ENCODE assay signal across 11 cellular contexts in the genomic region with DNA sequence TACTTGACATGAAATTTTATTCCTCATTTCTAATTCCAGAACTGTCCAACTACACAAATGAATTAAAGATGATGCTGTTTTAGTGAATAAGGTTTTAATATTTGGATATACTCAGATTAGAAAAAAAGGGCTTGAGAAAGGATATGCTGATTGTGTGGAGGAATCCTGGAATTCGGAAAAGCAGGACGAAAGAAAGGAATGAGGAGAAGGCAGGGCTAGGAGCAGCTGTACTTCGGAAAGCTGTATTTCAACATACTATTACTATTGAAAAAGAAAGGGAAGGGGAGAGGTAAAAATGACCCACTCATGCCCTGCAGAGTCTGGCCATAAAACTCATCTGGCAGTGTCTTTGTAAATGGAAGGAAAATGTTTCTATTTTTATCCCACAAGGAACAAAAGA.
A peak's percentile ranks its signal among the peaks of the same experiment; 100 is the strongest.
DNase-seq lines count a peak whose midpoint lies in the region; ATAC-seq, FAIRE-seq and TF ChIP-seq lines count a peak whose summit lies in the region.
"Had no signal": no experiment of that assay in that cellular context is flagged by ENCODE, and none has a peak within 500 bp of the region (broad histone marks: within the 10 kb centered on the region; RNA-seq: fewer than 3 reads in every experiment).

No MANE protein-coding gene starts in this region.

- CTCF ChIA-PET in WTC11 (lab: Charles Lee): interaction anchor here (1.0 kb wide), 5 partner anchors 24 to 393 kb away, joined by 3 to 6 read pairs (median 4); no protein-coding TSS in a partner anchor

- FAIRE-seq in frontal cortex (lab: Jason Lieb, UNC): no peak

- no peaks in the 10 kb centered on the region for H3K27me3 Mint-ChIP-seq in GM23338 (ENCODE audit: insufficient read depth, low read depth, poor library complexity)
- H3K27me3 Mint-ChIP-seq in WTC11 (ENCODE audit: low read depth): no peaks in the 10 kb centered on the region; the same call in 1 of the 2 replicates
- H3K27me3 Mint-ChIP-seq in nephron (ENCODE audit: low read depth): no peaks in the 10 kb centered on the region
- H3K27me3 Mint-ChIP-seq: B cell had no signal

- no peak overlapping the region for H3K4me3 ChIP-seq in GM23338
- H3K4me3 ChIP-seq: BLaER1 treated with 17β-estradiol and CSF1 and Interleukin-3, amounts not matched to agents 10 nM and 100 nM had no signal

- H3K4me1 Mint-ChIP-seq in GM23338 (peaks cover 11% of the 10 kb centered on the region; the same call in 2 of the 3 replicates), WTC11 (peaks cover 19% of the 10 kb centered on the region), nephron (peaks cover 5% of the 10 kb centered on the region)
- H3K4me1 Mint-ChIP-seq: B cell had no signal

- H3K79me2 ChIP-seq in GM23338 (replicated peaks; ENCODE audit: insufficient read depth): no peaks in the 10 kb centered on the region

- peak; percentile 62 for ATAC-seq in GM23338
- ATAC-seq in WTC11: no peak
- no peak for ATAC-seq in GM19023 (IDR thresholded peaks at IDR 0.05; ENCODE audit: unreplicated experiment)

- H3K27ac ChIP-seq in GM23338 (ENCODE audit: low read depth): no peak overlapping the region
- H3K27ac ChIP-seq: BLaER1 treated with 17β-estradiol and CSF1 and Interleukin-3, amounts not matched to agents 10 nM and 100 nM; HL-60 had no signal

- DNase-seq in GM23338 (ENCODE audit: low spot score) (peak; percentile 58), WTC11 (ENCODE audit: low spot score) (no peak), frontal cortex (ENCODE audit: low spot score in 2 of 2) (no peak), NCI-H1092 (lab: John Stamatoyannopoulos, UW) (no peak)

- H4K20me1 ChIP-seq in GM23338 (replicated peaks; ENCODE audit: insufficient read depth): no peaks in the 10 kb centered on the region
- H4K20me1 ChIP-seq: BLaER1 treated with 17β-estradiol and CSF1 and Interleukin-3, amounts not matched to agents 10 nM and 100 nM had no signal

- TF ChIP-seq CTCF in GM23338 (conservative IDR thresholded peaks at IDR 0.05; ENCODE audit: low read depth in 2 of 2) (no peak), WTC11 (IDR thresholded peaks at IDR 0.05) (no peak), nephron (IDR thresholded peaks at IDR 0.05; ENCODE audit: unreplicated experiment in 3 of 3) (no peak)

- no peak overlapping the region for H3K4me2 ChIP-seq in GM23338
- H3K4me2 ChIP-seq: BLaER1 treated with 17β-estradiol and CSF1 and Interleukin-3, amounts not matched to agents 10 nM and 100 nM had no signal

- peaks cover 17% of the 10 kb centered on the region for H3K4me1 ChIP-seq in GM23338 (ENCODE audit: insufficient read depth)

- H3K27ac Mint-ChIP-seq in GM23338: no peak overlapping the region
- H3K27ac Mint-ChIP-seq in WTC11: peak overlapping the region; percentile 30
- peak overlapping the region in 2 of 3 experiments; percentile 2 to 4 for H3K27ac Mint-ChIP-seq in nephron
- H3K27ac Mint-ChIP-seq: B cell; CD8-positive, alpha-beta T cell had no signal

- H3K36me3 ChIP-seq in GM23338 (ENCODE audit: insufficient read depth): no peaks in the 10 kb centered on the region
- H3K36me3 ChIP-seq: BLaER1 treated with 17β-estradiol and CSF1 and Interleukin-3, amounts not matched to agents 10 nM and 100 nM had no signal

- no peaks in the 10 kb centered on the region; the same call in 1 of the 2 replicates for H3K9me2 ChIP-seq in GM23338 (ENCODE audit: insufficient read depth)

- H3F3A ChIP-seq in GM23338 (replicated peaks; ENCODE audit: low read depth): no peaks in the 10 kb centered on the region

- no peak overlapping the region for H3K4me3 Mint-ChIP-seq in GM23338
- H3K4me3 Mint-ChIP-seq in WTC11: no peak overlapping the region
- no peak overlapping the region for H3K4me3 Mint-ChIP-seq in nephron
- H3K4me3 Mint-ChIP-seq: B cell; CD8-positive, alpha-beta T cell; H9 had no signal

- no peak overlapping the region for H2AFZ ChIP-seq in GM23338

- peaks cover 6% of the 10 kb centered on the region; the same call in 2 of the 3 replicates for H3K9me3 Mint-ChIP-seq in GM23338
- peaks cover 10% of the 10 kb centered on the region for H3K9me3 Mint-ChIP-seq in WTC11
- H3K9me3 Mint-ChIP-seq in nephron: peaks cover 23% of the 10 kb centered on the region

- POLR2A ChIA-PET in WTC11 (lab: Charles Lee): no interaction called here

- H3K27me3 ChIP-seq in GM23338 (ENCODE audit: insufficient read depth): no peaks in the 10 kb centered on the region
- H3K27me3 ChIP-seq: BLaER1 treated with 17β-estradiol and CSF1 and Interleukin-3, amounts not matched to agents 10 nM and 100 nM had no signal

- H3K36me3 Mint-ChIP-seq in GM23338 (ENCODE audit: low read depth) (peaks cover 5% of the 10 kb centered on the region; the same call in 1 of the 3 replicates), WTC11 (peaks cover 5% of the 10 kb centered on the region), nephron (ENCODE audit: low read depth) (no peaks in the 10 kb centered on the region)
- H3K36me3 Mint-ChIP-seq: CD8-positive, alpha-beta T cell had no signal

TF ChIP-seq in GM23338, 12 proteins besides CTCF, POLR2A, EP300 and RAD21 (continues in another document):
- TF ChIP-seq, protein P1, sequence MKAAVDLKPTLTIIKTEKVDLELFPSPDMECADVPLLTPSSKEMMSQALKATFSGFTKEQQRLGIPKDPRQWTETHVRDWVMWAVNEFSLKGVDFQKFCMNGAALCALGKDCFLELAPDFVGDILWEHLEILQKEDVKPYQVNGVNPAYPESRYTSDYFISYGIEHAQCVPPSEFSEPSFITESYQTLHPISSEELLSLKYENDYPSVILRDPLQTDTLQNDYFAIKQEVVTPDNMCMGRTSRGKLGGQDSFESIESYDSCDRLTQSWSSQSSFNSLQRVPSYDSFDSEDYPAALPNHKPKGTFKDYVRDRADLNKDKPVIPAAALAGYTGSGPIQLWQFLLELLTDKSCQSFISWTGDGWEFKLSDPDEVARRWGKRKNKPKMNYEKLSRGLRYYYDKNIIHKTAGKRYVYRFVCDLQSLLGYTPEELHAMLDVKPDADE (IDR thresholded peaks at IDR 0.05): no peak
- no peak for TF ChIP-seq STAT1 (IDR thresholded peaks at IDR 0.05; ENCODE audit: unreplicated experiment)
- no peak for TF ChIP-seq POLR2AphosphoS5 (IDR thresholded peaks at IDR 0.05; ENCODE audit: low read depth)
- no peak for TF ChIP-seq NANOG (IDR thresholded peaks at IDR 0.05; ENCODE audit: borderline replicate concordance)

TF ChIP-seq in WTC11, 78 proteins besides CTCF, POLR2A, EP300 and RAD21:
- TF ChIP-seq ZNF219 (CRISPR knock-in tag; IDR thresholded peaks at IDR 0.05; ENCODE audit: borderline replicate concordance) (no peak), ELF4 (CRISPR knock-in tag; IDR thresholded peaks at IDR 0.05; ENCODE audit: low read depth) (no peak), PRRX2 (CRISPR knock-in tag; IDR thresholded peaks at IDR 0.05) (no peak), NR1H2 (CRISPR knock-in tag; IDR thresholded peaks at IDR 0.05) (no peak), ETV6 (CRISPR knock-in tag; IDR thresholded peaks at IDR 0.05) (no peak)
- TF ChIP-seq, protein P2, sequence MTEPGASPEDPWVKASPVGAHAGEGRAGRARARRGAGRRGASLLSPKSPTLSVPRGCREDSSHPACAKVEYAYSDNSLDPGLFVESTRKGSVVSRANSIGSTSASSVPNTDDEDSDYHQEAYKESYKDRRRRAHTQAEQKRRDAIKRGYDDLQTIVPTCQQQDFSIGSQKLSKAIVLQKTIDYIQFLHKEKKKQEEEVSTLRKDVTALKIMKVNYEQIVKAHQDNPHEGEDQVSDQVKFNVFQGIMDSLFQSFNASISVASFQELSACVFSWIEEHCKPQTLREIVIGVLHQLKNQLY (CRISPR knock-in tag; IDR thresholded peaks at IDR 0.05): no peak
- TF ChIP-seq, protein P3, sequence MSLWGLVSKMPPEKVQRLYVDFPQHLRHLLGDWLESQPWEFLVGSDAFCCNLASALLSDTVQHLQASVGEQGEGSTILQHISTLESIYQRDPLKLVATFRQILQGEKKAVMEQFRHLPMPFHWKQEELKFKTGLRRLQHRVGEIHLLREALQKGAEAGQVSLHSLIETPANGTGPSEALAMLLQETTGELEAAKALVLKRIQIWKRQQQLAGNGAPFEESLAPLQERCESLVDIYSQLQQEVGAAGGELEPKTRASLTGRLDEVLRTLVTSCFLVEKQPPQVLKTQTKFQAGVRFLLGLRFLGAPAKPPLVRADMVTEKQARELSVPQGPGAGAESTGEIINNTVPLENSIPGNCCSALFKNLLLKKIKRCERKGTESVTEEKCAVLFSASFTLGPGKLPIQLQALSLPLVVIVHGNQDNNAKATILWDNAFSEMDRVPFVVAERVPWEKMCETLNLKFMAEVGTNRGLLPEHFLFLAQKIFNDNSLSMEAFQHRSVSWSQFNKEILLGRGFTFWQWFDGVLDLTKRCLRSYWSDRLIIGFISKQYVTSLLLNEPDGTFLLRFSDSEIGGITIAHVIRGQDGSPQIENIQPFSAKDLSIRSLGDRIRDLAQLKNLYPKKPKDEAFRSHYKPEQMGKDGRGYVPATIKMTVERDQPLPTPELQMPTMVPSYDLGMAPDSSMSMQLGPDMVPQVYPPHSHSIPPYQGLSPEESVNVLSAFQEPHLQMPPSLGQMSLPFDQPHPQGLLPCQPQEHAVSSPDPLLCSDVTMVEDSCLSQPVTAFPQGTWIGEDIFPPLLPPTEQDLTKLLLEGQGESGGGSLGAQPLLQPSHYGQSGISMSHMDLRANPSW (CRISPR knock-in tag; conservative IDR thresholded peaks at IDR 0.05; ENCODE audit: low read depth): no peak
- TF ChIP-seq, protein P4, sequence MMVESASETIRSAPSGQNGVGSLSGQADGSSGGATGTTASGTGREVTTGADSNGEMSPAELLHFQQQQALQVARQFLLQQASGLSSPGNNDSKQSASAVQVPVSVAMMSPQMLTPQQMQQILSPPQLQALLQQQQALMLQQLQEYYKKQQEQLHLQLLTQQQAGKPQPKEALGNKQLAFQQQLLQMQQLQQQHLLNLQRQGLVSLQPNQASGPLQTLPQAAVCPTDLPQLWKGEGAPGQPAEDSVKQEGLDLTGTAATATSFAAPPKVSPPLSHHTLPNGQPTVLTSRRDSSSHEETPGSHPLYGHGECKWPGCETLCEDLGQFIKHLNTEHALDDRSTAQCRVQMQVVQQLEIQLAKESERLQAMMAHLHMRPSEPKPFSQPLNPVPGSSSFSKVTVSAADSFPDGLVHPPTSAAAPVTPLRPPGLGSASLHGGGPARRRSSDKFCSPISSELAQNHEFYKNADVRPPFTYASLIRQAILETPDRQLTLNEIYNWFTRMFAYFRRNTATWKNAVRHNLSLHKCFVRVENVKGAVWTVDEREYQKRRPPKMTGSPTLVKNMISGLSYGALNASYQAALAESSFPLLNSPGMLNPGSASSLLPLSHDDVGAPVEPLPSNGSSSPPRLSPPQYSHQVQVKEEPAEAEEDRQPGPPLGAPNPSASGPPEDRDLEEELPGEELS (CRISPR knock-in tag; IDR thresholded peaks at IDR 0.05): no peak
